Comparison of ENCODE assay signal across 14 cellular contexts in the genomic region with DNA sequence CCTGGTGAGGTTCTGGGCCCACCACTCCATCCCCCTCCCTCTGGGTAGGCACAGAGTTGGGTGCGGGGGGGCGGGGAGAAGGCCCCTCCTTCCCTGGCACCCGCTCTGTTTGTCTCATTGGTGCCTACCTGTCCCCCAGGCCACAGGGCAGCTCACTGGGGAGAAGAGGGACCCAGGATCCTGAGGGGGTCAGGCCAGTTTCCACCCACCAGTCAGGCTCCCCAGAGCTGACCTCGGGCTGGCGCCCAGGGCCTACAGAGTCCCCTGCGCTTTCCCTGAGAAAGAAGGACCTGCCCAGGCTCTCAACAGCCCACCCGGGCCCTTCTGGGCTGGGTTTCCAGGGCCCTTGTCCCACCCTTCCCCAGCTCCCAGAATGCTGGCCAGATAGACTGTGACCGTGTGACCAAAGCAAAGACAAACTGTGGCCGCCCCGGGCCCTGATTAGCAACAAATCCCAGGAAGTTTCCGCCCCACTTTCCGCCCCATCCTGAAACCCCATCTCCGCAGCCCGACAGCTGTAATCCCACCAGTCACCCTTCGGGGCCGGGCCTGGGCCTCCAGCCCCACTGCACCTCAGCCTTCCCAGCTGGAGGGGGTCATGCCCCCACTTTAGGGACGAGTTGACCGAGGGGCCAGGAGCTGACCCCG. TPM values are rescaled to one million over a fixed set of nuclear protein-coding genes. Genes with fewer than 3 reads are reported as not detected.
"Had no signal": no experiment of that assay in that cellular context is flagged by ENCODE, and none has a peak within 500 bp of the region (broad histone marks: within the 10 kb centered on the region; RNA-seq: fewer than 3 reads in every experiment).

No MANE protein-coding gene starts in this region.

- DNase-seq: activated CD4-positive, alpha-beta T cell treated with anti-CD3 and anti-CD28 coated beads for 1 hour; activated CD8-positive, alpha-beta memory T cell treated with anti-CD3 and anti-CD28 coated beads, Interleukin-2, amount 50 U/mL, for 4 hours; activated CD8-positive, alpha-beta T cell treated with anti-CD3 and anti-CD28 coated beads for 36 hours; caudate nucleus; effector CD8-positive, alpha-beta T cell; SW 1271; tibial artery had no signal

- H3K9me3 ChIP-seq: neutrophil, right atrium auricular region, tibial artery had no signal

- H3K36me3 ChIP-seq: neutrophil, right atrium auricular region, tibial artery had no signal

- H3K4me3 Mint-ChIP-seq: activated CD8-positive, alpha-beta T cell treated with anti-CD3 and anti-CD28 coated beads for 36 hours; T-helper 2 cell treated with Interferon-gamma antibody and Interleukin-4, amounts not matched to agents 5 μg/mL and 100 μg/mL, for 36 hours had no signal

- H3K4me3 ChIP-seq: coronary artery, hepatocyte, right atrium auricular region, smooth muscle cell, tibial artery had no signal

- H3K9me3 Mint-ChIP-seq: activated CD8-positive, alpha-beta T cell treated with anti-CD3 and anti-CD28 coated beads for 36 hours; T-helper 2 cell treated with Interferon-gamma antibody and Interleukin-4, amounts not matched to agents 5 μg/mL and 100 μg/mL, for 36 hours had no signal

- H3K27ac Mint-ChIP-seq: activated CD8-positive, alpha-beta T cell treated with anti-CD3 and anti-CD28 coated beads for 36 hours; T-helper 2 cell treated with Interferon-gamma antibody and Interleukin-4, amounts not matched to agents 5 μg/mL and 100 μg/mL, for 36 hours had no signal

- H3K27ac ChIP-seq: coronary artery, hepatocyte, neutrophil, right atrium auricular region, tibial artery had no signal

- H3K27me3 ChIP-seq: hepatocyte, right atrium auricular region had no signal

RNA-seq across cellular contexts. Expression of a gene that starts 33.8 kb away (rescaled TPM):
- total RNA-seq: myocyte had no signal
